ENCODE assay signal across 2 cellular contexts in the genomic region with DNA sequence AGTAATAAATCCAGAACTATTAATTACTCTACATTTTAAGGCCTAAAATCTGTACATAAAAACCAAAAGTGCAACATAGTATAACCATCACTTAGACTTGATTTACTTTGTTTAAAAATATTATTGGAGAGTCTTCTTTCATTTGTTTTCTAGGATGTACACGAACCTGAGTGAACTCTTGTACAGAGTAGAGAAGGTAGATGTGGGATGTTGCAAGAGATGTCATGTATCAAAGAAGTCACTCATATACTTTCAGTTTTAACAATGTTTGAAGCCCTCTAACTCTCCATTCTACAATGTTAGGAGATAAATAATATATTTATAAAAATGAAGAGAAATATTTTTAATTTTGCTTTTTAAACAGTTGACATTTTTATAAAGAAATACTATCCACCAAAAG.
TF ChIP-seq lines count a peak whose summit lies in the region.

No MANE protein-coding gene starts in this region.

TF ChIP-seq in SK-N-SH, 30 proteins besides CTCF, POLR2A, EP300 and RAD21 (continued from another document):
- TF ChIP-seq, protein P1, sequence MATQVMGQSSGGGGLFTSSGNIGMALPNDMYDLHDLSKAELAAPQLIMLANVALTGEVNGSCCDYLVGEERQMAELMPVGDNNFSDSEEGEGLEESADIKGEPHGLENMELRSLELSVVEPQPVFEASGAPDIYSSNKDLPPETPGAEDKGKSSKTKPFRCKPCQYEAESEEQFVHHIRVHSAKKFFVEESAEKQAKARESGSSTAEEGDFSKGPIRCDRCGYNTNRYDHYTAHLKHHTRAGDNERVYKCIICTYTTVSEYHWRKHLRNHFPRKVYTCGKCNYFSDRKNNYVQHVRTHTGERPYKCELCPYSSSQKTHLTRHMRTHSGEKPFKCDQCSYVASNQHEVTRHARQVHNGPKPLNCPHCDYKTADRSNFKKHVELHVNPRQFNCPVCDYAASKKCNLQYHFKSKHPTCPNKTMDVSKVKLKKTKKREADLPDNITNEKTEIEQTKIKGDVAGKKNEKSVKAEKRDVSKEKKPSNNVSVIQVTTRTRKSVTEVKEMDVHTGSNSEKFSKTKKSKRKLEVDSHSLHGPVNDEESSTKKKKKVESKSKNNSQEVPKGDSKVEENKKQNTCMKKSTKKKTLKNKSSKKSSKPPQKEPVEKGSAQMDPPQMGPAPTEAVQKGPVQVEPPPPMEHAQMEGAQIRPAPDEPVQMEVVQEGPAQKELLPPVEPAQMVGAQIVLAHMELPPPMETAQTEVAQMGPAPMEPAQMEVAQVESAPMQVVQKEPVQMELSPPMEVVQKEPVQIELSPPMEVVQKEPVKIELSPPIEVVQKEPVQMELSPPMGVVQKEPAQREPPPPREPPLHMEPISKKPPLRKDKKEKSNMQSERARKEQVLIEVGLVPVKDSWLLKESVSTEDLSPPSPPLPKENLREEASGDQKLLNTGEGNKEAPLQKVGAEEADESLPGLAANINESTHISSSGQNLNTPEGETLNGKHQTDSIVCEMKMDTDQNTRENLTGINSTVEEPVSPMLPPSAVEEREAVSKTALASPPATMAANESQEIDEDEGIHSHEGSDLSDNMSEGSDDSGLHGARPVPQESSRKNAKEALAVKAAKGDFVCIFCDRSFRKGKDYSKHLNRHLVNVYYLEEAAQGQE (IDR thresholded peaks at IDR 0.05; ENCODE audit: low read depth, low read length) = no peak
- TF ChIP-seq CHD2 (IDR thresholded peaks at IDR 0.05; ENCODE audit: low read length, partially characterized antibody) (no peak), GABPA (IDR thresholded peaks at IDR 0.05; ENCODE audit: low read depth) (no peak), RXRA (IDR thresholded peaks at IDR 0.05; ENCODE audit: borderline replicate concordance, low read depth) (no peak), EZH2phosphoT487 (IDR thresholded peaks at IDR 0.05; ENCODE audit: borderline replicate concordance, low read depth) (no peak)
- TF ChIP-seq, protein P2, sequence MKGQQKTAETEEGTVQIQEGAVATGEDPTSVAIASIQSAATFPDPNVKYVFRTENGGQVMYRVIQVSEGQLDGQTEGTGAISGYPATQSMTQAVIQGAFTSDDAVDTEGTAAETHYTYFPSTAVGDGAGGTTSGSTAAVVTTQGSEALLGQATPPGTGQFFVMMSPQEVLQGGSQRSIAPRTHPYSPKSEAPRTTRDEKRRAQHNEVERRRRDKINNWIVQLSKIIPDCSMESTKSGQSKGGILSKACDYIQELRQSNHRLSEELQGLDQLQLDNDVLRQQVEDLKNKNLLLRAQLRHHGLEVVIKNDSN (IDR thresholded peaks at IDR 0.05; ENCODE audit: borderline replicate concordance, low read depth) = no peak

TF ChIP-seq in SK-N-SH treated with all-trans-retinoic acid at 6 μM for 48 hours, 23 proteins besides CTCF, POLR2A, EP300 and RAD21 (continued from another document):
- TF ChIP-seq, protein P3, sequence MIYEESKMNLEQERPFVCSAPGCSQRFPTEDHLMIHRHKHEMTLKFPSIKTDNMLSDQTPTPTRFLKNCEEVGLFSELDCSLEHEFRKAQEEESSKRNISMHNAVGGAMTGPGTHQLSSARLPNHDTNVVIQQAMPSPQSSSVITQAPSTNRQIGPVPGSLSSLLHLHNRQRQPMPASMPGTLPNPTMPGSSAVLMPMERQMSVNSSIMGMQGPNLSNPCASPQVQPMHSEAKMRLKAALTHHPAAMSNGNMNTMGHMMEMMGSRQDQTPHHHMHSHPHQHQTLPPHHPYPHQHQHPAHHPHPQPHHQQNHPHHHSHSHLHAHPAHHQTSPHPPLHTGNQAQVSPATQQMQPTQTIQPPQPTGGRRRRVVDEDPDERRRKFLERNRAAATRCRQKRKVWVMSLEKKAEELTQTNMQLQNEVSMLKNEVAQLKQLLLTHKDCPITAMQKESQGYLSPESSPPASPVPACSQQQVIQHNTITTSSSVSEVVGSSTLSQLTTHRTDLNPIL (CRISPR knock-in tag; IDR thresholded peaks at IDR 0.05; ENCODE audit: low read depth) = no peak
- no peak for TF ChIP-seq BACH2 (CRISPR knock-in tag; IDR thresholded peaks at IDR 0.05; ENCODE audit: borderline replicate concordance)
